In genomic region chr10:68330852-68331454, GRCh38 we compare ENCODE assay signal across 8 cellular contexts. TPM values are rescaled to one million over a fixed set of nuclear protein-coding genes. Genes with fewer than 3 reads are reported as not detected.
DNase-seq lines count a peak whose midpoint lies in the region; ATAC-seq and FAIRE-seq lines count a peak whose summit lies in the region.

No MANE protein-coding gene starts in this region.

- no peaks in the 10 kb centered on the region for H3K4me1 ChIP-seq in right cardiac atrium (ENCODE audit: control insufficient read depth, insufficient read depth, low read length)

- H3K4me1 Mint-ChIP-seq in activated naive CD8-positive, alpha-beta T cell treated with anti-CD3 and anti-CD28 coated beads for 36 hours: peaks cover 33% of the 10 kb centered on the region

- ATAC-seq in right cardiac atrium (peak; percentile 7), sciatic nerve (peak; percentile 1)

- peak overlapping the region; percentile 100 for H3K27ac Mint-ChIP-seq in activated naive CD8-positive, alpha-beta T cell treated with anti-CD3 and anti-CD28 coated beads for 36 hours

- H3K27ac ChIP-seq in right cardiac atrium (ENCODE audit: low read length): peak overlapping the region; percentile 98

- H3K27me3 ChIP-seq in right cardiac atrium (ENCODE audit: control insufficient read depth, insufficient read depth): no peaks in the 10 kb centered on the region

- H3K27me3 Mint-ChIP-seq in activated naive CD8-positive, alpha-beta T cell treated with anti-CD3 and anti-CD28 coated beads for 36 hours: peaks cover 7% of the 10 kb centered on the region

- H3K4me3 Mint-ChIP-seq in activated naive CD8-positive, alpha-beta T cell treated with anti-CD3 and anti-CD28 coated beads for 36 hours: peak overlapping the region; percentile 99

- DNase-seq in DMS53 treated with DMSO at 0.1 percent for 48 hours (lab: John Stamatoyannopoulos, UW; ENCODE audit: unreplicated experiment): peak; percentile 42
- DNase-seq in NCI-H510A treated with DMSO at 0.1 percent for 48 hours (lab: John Stamatoyannopoulos, UW): peak; percentile 56
- DNase-seq in activated naive CD8-positive, alpha-beta T cell treated with anti-CD3 and anti-CD28 coated beads for 36 hours: peak; percentile 10
- peak; percentile 38 to 76 (median 66) for DNase-seq in right cardiac atrium
- peak; percentile 59 for DNase-seq in sciatic nerve (ENCODE audit: low spot score)
- no peak for DNase-seq in NCI-H226
- no peak for DNase-seq in HCEC 1CT
- no peak for DNase-seq in urothelium cell line (ENCODE audit: low spot score)

- intact Hi-C loops in right cardiac atrium (cut with DNase I): no loop called here
- intact Hi-C loops in sciatic nerve (cut with DNase I): no loop called here

- no peak for FAIRE-seq in urothelium cell line (lab: Jason Lieb, UNC)

- peaks cover 3% of the 10 kb centered on the region for H3K9me3 Mint-ChIP-seq in activated naive CD8-positive, alpha-beta T cell treated with anti-CD3 and anti-CD28 coated beads for 36 hours

- H3K9me3 ChIP-seq in right cardiac atrium (ENCODE audit: control insufficient read depth, low read length): no peaks in the 10 kb centered on the region

- 16% methylated on average over 29 of the region's 29 CpGs for WGBS in right cardiac atrium

- peak overlapping the region; percentile 65 for H3K4me3 ChIP-seq in right cardiac atrium (ENCODE audit: low read length)

- H3K36me3 Mint-ChIP-seq in activated naive CD8-positive, alpha-beta T cell treated with anti-CD3 and anti-CD28 coated beads for 36 hours: peaks cover 39% of the 10 kb centered on the region

RNA-seq across cellular contexts. Expression of gene HNRNPH3, which starts 0.9 kb away (rescaled TPM):
- total RNA-seq in activated naive CD8-positive, alpha-beta T cell treated with anti-CD3 and anti-CD28 coated beads for 36 hours: 100 to 1,000 TPM; 160 to 165 TPM
- total RNA-seq in right cardiac atrium (100 to 1,000 TPM in 2 of 4 donors, 10 to 100 TPM in 2; 81.1 to 134 (median 94.1) TPM), sciatic nerve (140 TPM)
- polyA plus RNA-seq in right cardiac atrium: 100 TPM

RNA-seq across cellular contexts. Expression of gene PBLD, which starts 1.8 kb away (rescaled TPM):
- 1 to 10 TPM in 1 of 2 experiments, under 1 TPM in 1; 0.70 to 1.5 TPM for total RNA-seq in activated naive CD8-positive, alpha-beta T cell treated with anti-CD3 and anti-CD28 coated beads for 36 hours
- total RNA-seq in right cardiac atrium: 1 to 10 TPM; 2.9 to 5.5 (median 4.0) TPM
- polyA plus RNA-seq in right cardiac atrium: 2.4 TPM
- total RNA-seq in sciatic nerve: 4.7 TPM

Comparison
In these comparisons a context has a peak if more than half of its experiments do, and no peak if none do; other contexts are left out.
1. DNase-seq: peak in DMS53 treated with DMSO at 0.1 percent for 48 hours (single experiment), NCI-H510A treated with DMSO at 0.1 percent for 48 hours (single experiment), activated naive CD8-positive, alpha-beta T cell treated with anti-CD3 and anti-CD28 coated beads for 36 hours (single experiment), right cardiac atrium (3 of 3) and sciatic nerve (single experiment); none in NCI-H226 (single experiment), HCEC 1CT (single experiment) and urothelium cell line (single experiment).